Comparison of ENCODE assay signal across 20 cellular contexts in genomic region chr6:121755500-121755899, GRCh38.
"Had no signal": no experiment of that assay in that cellular context is flagged by ENCODE, and none has a peak within 500 bp of the region (broad histone marks: within the 10 kb centered on the region; RNA-seq: fewer than 3 reads in every experiment).

No MANE protein-coding gene starts in this region.

- H3K36me3 ChIP-seq: heart left ventricle, sigmoid colon, tibial artery, upper lobe of left lung, uterus had no signal

- H3K9me3 ChIP-seq: psoas muscle, sigmoid colon, tibial artery, upper lobe of left lung, uterus had no signal

- H3K27me3 ChIP-seq: dorsolateral prefrontal cortex, heart left ventricle, sigmoid colon, tibial artery, upper lobe of left lung, uterus had no signal

- ATAC-seq: esophagus mucosa; heart left ventricle; left colon; left ventricle myocardium superior; naive thymus-derived CD4-positive, alpha-beta T cell; psoas muscle had no signal

- H3K4me3 ChIP-seq: dorsolateral prefrontal cortex, heart left ventricle, lung, psoas muscle, sigmoid colon, tibial artery, upper lobe of left lung, uterus had no signal

- H3K27ac ChIP-seq: dorsolateral prefrontal cortex, heart left ventricle, psoas muscle, sigmoid colon, tibial artery, upper lobe of left lung, uterus had no signal

- DNase-seq: cortex of kidney; dorsolateral prefrontal cortex; effector CD8-positive, alpha-beta T cell; heart left ventricle; hippocampal formation; left colon; left ventricle myocardium superior; naive thymus-derived CD4-positive, alpha-beta T cell; nephron progenitor cell; psoas muscle; retina; sigmoid colon; small intestine; stimulated activated CD4-positive, alpha-beta T cell treated with anti-CD3 and anti-CD28 coated beads, Interleukin-12 subunit alpha, Interleukin-12 subunit beta, amount 100 ng/mL, for 4 hours; stimulated activated naive CD4-positive, alpha-beta T cell treated with Interleukin-2 at 50 U/mL for 16 hours; tibial artery; upper lobe of left lung; uterus had no signal

- H3K4me1 ChIP-seq: psoas muscle, sigmoid colon, upper lobe of left lung, uterus had no signal
